Comparison of ENCODE assay signal across 23 cellular contexts in the genomic region with DNA sequence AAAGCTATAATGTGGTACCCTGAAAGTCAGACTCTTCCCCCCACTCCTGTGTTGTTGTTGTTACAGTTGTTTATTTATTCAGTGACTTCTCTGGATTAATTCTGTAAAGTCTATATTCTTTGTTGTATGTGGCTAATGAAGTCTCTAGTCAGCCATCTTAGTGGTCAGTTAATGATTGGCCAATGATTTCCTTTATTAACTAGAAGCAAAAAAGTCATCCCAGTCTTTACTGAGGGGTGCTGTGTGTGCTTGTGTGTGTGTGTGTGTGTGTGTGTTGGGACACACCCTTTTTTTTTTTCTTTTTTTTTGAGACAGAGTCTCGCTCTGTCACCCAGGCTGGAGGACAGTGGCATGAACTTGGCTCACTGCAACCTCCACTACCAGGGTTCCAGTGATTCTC. TPM values are rescaled to one million over a fixed set of nuclear protein-coding genes. Genes with fewer than 3 reads are reported as not detected.
"Had no signal": no experiment of that assay in that cellular context is flagged by ENCODE, and none has a peak within 500 bp of the region (broad histone marks: within the 10 kb centered on the region; RNA-seq: fewer than 3 reads in every experiment).

No MANE protein-coding gene starts in this region.

- ATAC-seq: K562, Right ventricle myocardium inferior, SK-N-SH treated with all-trans-retinoic acid at 6 μM for 48 hours had no signal

- H3K27ac ChIP-seq: HL-60, KMS-11, RWPE1, SJCRH30 had no signal

- DNase-seq: Kasumi-1, MM.1S, NCI-H1092 treated with DMSO at 0.1 percent for 48 hours, NCI-H1436, NCI-H187, NCI-H2029, NCI-H2081 treated with DMSO at 0.1 percent for 48 hours, NCI-H2171, NCI-H226, NCI-H446, NCI-H510A, NCI-H524 treated with DMSO at 0.1 percent for 48 hours, NCI-H69, NCI-H774, SHP77 treated with DMSO at 0.1 percent for 48 hours, SJCRH30 had no signal

- FAIRE-seq: HTR-8/SVneo, K562 had no signal

RNA-seq across cellular contexts. Expression of gene HYI, which starts 37.3 kb away (rescaled TPM):
- total RNA-seq: SJCRH30 had no signal
